Comparison of ENCODE assay signal across 8 cellular contexts in the genomic region with DNA sequence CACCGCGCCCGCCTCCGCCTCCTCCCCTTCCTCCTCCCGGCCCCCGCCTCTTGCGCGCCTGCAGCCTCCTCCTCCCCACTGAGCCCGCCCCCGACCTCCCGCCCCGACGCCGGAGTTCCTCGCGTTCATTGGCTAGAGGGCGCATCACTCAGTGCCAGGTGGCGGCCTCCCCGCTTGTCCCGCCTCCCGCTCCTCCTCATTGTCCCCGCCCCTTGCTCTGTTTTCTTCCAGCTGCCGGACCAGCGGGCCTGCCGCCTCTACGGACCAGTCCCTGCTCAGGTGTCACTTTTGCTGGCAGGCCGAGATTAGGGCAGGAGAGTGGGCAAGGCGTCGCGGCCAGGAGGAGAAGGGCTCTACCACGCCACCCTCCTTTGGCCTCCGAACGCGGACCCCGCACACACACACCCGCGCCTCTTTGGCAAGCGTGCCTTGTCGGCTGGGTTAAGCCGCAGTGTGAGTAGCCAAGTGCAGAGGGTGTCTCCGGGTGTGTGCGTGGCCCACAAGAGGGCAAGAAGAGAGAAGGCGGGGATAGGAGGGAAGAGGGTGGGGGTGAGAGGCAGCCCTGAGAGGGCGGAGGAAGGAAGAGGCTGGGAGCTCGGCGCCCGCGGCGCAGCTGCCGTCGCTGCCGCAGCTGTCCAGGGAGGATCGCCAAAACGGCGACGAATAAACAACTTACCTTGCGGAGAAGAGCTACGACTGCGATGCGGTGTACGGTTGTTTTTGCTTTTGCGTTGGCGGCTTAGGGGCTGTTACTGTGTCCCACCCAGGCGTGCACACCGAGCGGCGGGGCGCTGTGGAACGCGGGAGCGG. TPM values are rescaled to one million over a fixed set of nuclear protein-coding genes. Genes with fewer than 3 reads are reported as not detected.
DNase-seq lines count a peak whose midpoint lies in the region; ATAC-seq and TF ChIP-seq lines count a peak whose summit lies in the region.

No MANE protein-coding gene starts in this region.

- H3K27me3 Mint-ChIP-seq in neural progenitor cell (ENCODE audit: insufficient read depth, low read depth), result peaks cover 12% of the 10 kb centered on the region

- H3K36me3 ChIP-seq in HCT116 (ENCODE audit: control insufficient read depth in 1 of 2, insufficient read depth in 2 of 2, low read length in 2 of 2), result no peaks in the 10 kb centered on the region; a peak in 1 of 4 replicates
- H3K36me3 ChIP-seq in MM.1S (replicated peaks; ENCODE audit: insufficient read depth, low read length), result no peaks in the 10 kb centered on the region
- H3K36me3 ChIP-seq in neural progenitor cell, result no peaks in the 10 kb centered on the region
- no peaks in the 10 kb centered on the region for H3K36me3 ChIP-seq in stomach smooth muscle (ENCODE audit: control insufficient read depth in 2 of 2, insufficient read depth in 2 of 2, low read length in 2 of 2)

- H3F3A ChIP-seq in MM.1S (ENCODE audit: insufficient read depth, low read length) (peaks cover 23% of the 10 kb centered on the region), neural progenitor cell (ENCODE audit: low read depth) (peaks cover 32% of the 10 kb centered on the region)

- intact Hi-C loops in HCT116 (cut with micrococcal nuclease), result loop anchor here (5.0 to 10.0 kb wide), 4 partner anchors 110 to 385 kb away; no protein-coding TSS in a partner anchor

- H3K27ac Mint-ChIP-seq in neural progenitor cell, result peak overlapping the region; percentile 44

- peaks cover 56% of the 10 kb centered on the region for H3K79me2 ChIP-seq in HCT116 (ENCODE audit: insufficient read depth, low read length)
- peaks cover 30% of the 10 kb centered on the region for H3K79me2 ChIP-seq in MM.1S (ENCODE audit: low read length)
- H3K79me2 ChIP-seq in neural progenitor cell (ENCODE audit: low read depth), result peaks cover 37% of the 10 kb centered on the region

- peaks cover 19% of the 10 kb centered on the region for H3K4me1 Mint-ChIP-seq in neural progenitor cell

- peaks cover 4% of the 10 kb centered on the region for H3K9me3 Mint-ChIP-seq in neural progenitor cell

- H3K27me3 ChIP-seq in HCT116 (ENCODE audit: insufficient read depth, low read length) (no peaks in the 10 kb centered on the region), MM.1S (replicated peaks; ENCODE audit: insufficient read depth, low read length) (no peaks in the 10 kb centered on the region), foreskin keratinocyte (no peaks in the 10 kb centered on the region), neural progenitor cell (peaks cover 20% of the 10 kb centered on the region), stomach smooth muscle (ENCODE audit: control insufficient read depth in 1 of 2, insufficient read depth in 2 of 2, low read length in 2 of 2) (no peaks in the 10 kb centered on the region)

- H4K20me1 ChIP-seq in HCT116 (ENCODE audit: insufficient read depth), result peaks cover 3% of the 10 kb centered on the region
- H4K20me1 ChIP-seq in MM.1S (ENCODE audit: insufficient read depth, low read length), result 0 out of 2 replicates have a peak, but pooled peaks cover 5% of the 10 kb centered on the region
- H4K20me1 ChIP-seq in neural progenitor cell (ENCODE audit: low read depth), result peaks cover 10% of the 10 kb centered on the region

- peak; percentile 84 for ATAC-seq in HCT116
- ATAC-seq in foreskin keratinocyte, result peak; percentile 86

- H3K4me2 ChIP-seq in HCT116 (ENCODE audit: low read length), result peak overlapping the region; percentile 94
- H3K4me2 ChIP-seq in MM.1S (ENCODE audit: low read depth, low read length), result peak overlapping the region; percentile 74
- peak overlapping the region; percentile 96 for H3K4me2 ChIP-seq in neural progenitor cell

- RAD21 ChIA-PET in HCT116 (lab: Charles Lee; ENCODE audit: low non-redundant PET in 1 of 2, low total read pairs in 2 of 2, uncharacterized antibody in 2 of 2, unreplicated experiment in 2 of 2), result interaction anchor here (0.6 to 0.7 kb wide), 4 partner anchors 72 to 838 kb away, joined by 3 to 7 read pairs (median 6); no protein-coding TSS in a partner anchor

- CTCF ChIA-PET in HCT116 (lab: Charles Lee), result interaction anchor here (1.0 to 1.6 kb wide), 2 partner anchors 159 to 383 kb away, joined by 5 read pairs; no protein-coding TSS in a partner anchor

- DNase-seq in GDM1 (lab: John Stamatoyannopoulos, UW), result peak; percentile 95
- peak; percentile 92 for DNase-seq in HCT116 (ENCODE audit: low read depth, low spot score)
- DNase-seq in MM.1S, result peak; percentile 95
- peak; percentile 63 for DNase-seq in SHP77 treated with DMSO at 0.1 percent for 48 hours (lab: John Stamatoyannopoulos, UW)
- DNase-seq in activated gamma-delta T cell treated with anti-CD3 and anti-CD28 coated beads, Interleukin-2, amount 50 U/mL, for 16 hours (ENCODE audit: low read depth), result peak; percentile 97
- peak; percentile 94 to 97 for DNase-seq in foreskin keratinocyte
- peak; percentile 97 for DNase-seq in neural progenitor cell (ENCODE audit: low spot score)

- peak overlapping the region; percentile 76 to 84 for H3K4me3 ChIP-seq in HCT116 (replicated peaks in 1 of 2; ENCODE audit: low read depth in 1 of 2, low read length in 2 of 2)
- H3K4me3 ChIP-seq in MM.1S (ENCODE audit: low read length), result peak overlapping the region; percentile 79
- peak overlapping the region; percentile 69 for H3K4me3 ChIP-seq in neural progenitor cell
- H3K4me3 ChIP-seq in stomach smooth muscle (ENCODE audit: low read length in 2 of 2), result peak overlapping the region; percentile 85 to 97

- peak overlapping the region; percentile 82 for H3K9ac ChIP-seq in HCT116 (ENCODE audit: low read length)
- H3K9ac ChIP-seq in MM.1S (ENCODE audit: low read length), result peak overlapping the region; percentile 76
- H3K9ac ChIP-seq in neural progenitor cell, result no peak overlapping the region
- H3K9ac ChIP-seq in stomach smooth muscle (ENCODE audit: low read length in 2 of 2), result peak overlapping the region; percentile 78 to 84

- POLR2A ChIA-PET in HCT116 (lab: Charles Lee), result interaction anchor here (0.6 to 1.4 kb wide), 13 partner anchors 13 to 445 kb away, joined by 3 to 4 read pairs (median 3); no protein-coding TSS in a partner anchor

- peaks cover 6% of the 10 kb centered on the region for H3K36me3 Mint-ChIP-seq in neural progenitor cell

- H3K27ac ChIP-seq in HCT116 (ENCODE audit: low read depth, low read length) (peak overlapping the region; percentile 94), MM.1S (ENCODE audit: low read length) (peak overlapping the region; percentile 97), foreskin keratinocyte (peak overlapping the region; percentile 94), neural progenitor cell (peak overlapping the region; percentile 86), stomach smooth muscle (ENCODE audit: low read length) (peak overlapping the region; percentile 92)

- peak overlapping the region; percentile 99 for H3K4me3 Mint-ChIP-seq in neural progenitor cell

- TSS peak; percentile 85 for BruUV-seq in HCT116 (replicated peaks; lab: Mats Ljungman, UMichigan)

- H3K9me2 ChIP-seq in HCT116 (ENCODE audit: insufficient read depth) (no peaks in the 10 kb centered on the region), MM.1S (replicated peaks; ENCODE audit: insufficient read depth, low read length) (no peaks in the 10 kb centered on the region)

- H3K4me1 ChIP-seq in HCT116 (ENCODE audit: control insufficient read depth in 1 of 2, insufficient read depth in 2 of 2, low read length in 2 of 2), result peaks cover 25 to 39% of the 10 kb centered on the region in 2 experiments
- H3K4me1 ChIP-seq in MM.1S (ENCODE audit: low read length), result peaks cover 9% of the 10 kb centered on the region; the same call in 1 of the 2 replicates
- H3K4me1 ChIP-seq in foreskin keratinocyte, result peaks cover 15% of the 10 kb centered on the region
- peaks cover 17% of the 10 kb centered on the region for H3K4me1 ChIP-seq in neural progenitor cell
- peaks cover 20% of the 10 kb centered on the region for H3K4me1 ChIP-seq in stomach smooth muscle (ENCODE audit: control insufficient read depth, insufficient read depth, low read length)

- TF ChIP-seq CTCF in HCT116 (IDR thresholded peaks at IDR 0.05 in 2 of 3, conservative IDR thresholded peaks at IDR 0.05 in 1 of 3; ENCODE audit: borderline replicate concordance in 1 of 3, insufficient read depth in 1 of 3, low read depth in 2 of 3, low read length in 2 of 3) (no peak), MM.1S (IDR thresholded peaks at IDR 0.05; ENCODE audit: low read length) (no peak), foreskin keratinocyte (conservative IDR thresholded peaks at IDR 0.05) (peak; percentile 25), neural progenitor cell (IDR thresholded peaks at IDR 0.05) (peak; percentile 7)

- no peak for TF ChIP-seq RAD21 in HCT116 (IDR thresholded peaks at IDR 0.05; ENCODE audit: low read depth)

- H2AFZ ChIP-seq in HCT116 (ENCODE audit: low read depth, low read length, poor library complexity, severe bottlenecking), result no peak overlapping the region
- peak overlapping the region; percentile 95 for H2AFZ ChIP-seq in MM.1S (ENCODE audit: low read length)
- H2AFZ ChIP-seq in neural progenitor cell (replicated peaks), result peak overlapping the region; percentile 98

- no peaks in the 10 kb centered on the region for H3K9me3 ChIP-seq in HCT116 (ENCODE audit: control insufficient read depth in 1 of 2, insufficient read depth in 1 of 2, low read depth in 1 of 2, low read length in 2 of 2)
- no peaks in the 10 kb centered on the region for H3K9me3 ChIP-seq in MM.1S (replicated peaks; ENCODE audit: insufficient read depth, low read length)
- no peaks in the 10 kb centered on the region for H3K9me3 ChIP-seq in neural progenitor cell (ENCODE audit: low read depth)
- no peaks in the 10 kb centered on the region for H3K9me3 ChIP-seq in stomach smooth muscle (ENCODE audit: control insufficient read depth in 2 of 2, low read length in 2 of 2)

- TF ChIP-seq POLR2A in HCT116 (IDR thresholded peaks at IDR 0.05; ENCODE audit: borderline replicate concordance, extremely low read depth, insufficient read depth, insufficient read length), result peak; percentile 56

TF ChIP-seq in HCT116, 20 proteins besides CTCF, POLR2A, EP300 and RAD21:
- TF ChIP-seq YY1 (IDR thresholded peaks at IDR 0.05; ENCODE audit: extremely low read depth, insufficient replicate concordance, low read depth, low read length) (peak; percentile 10), TCF7L2 (IDR thresholded peaks at IDR 0.05; ENCODE audit: borderline replicate concordance, extremely low read depth, insufficient read depth, insufficient read length) (peak; percentile 5), POLR2AphosphoS5 (IDR thresholded peaks at IDR 0.05; ENCODE audit: low read depth, low read length) (peak; percentile 73), ZFX (IDR thresholded peaks at IDR 0.05) (peak; percentile 34; the same call in 1 of the 2 replicates)
- TF ChIP-seq, protein P1, sequence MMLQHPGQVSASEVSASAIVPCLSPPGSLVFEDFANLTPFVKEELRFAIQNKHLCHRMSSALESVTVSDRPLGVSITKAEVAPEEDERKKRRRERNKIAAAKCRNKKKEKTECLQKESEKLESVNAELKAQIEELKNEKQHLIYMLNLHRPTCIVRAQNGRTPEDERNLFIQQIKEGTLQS (IDR thresholded peaks at IDR 0.05), result no peak
TF ChIP-seq in HCT116: peak in this region for 4.

RNA-seq across cellular contexts. Expression of gene PPP3CA, which starts 0.4 kb away (rescaled TPM):
- 133 TPM for total RNA-seq in HCT116 (2021; ENCODE audit: unreplicated experiment)
- polyA plus RNA-seq in HCT116 (2012), result 34.1 and 53.4 TPM in 2 replicates
- 53.3 and 60.3 TPM in 2 replicates for total RNA-seq in foreskin keratinocyte
- 20.5 and 20.9 TPM in 2 replicates for polyA plus RNA-seq in foreskin keratinocyte
- total RNA-seq in neural progenitor cell (ENCODE audit: low replicate concordance), result 33.6 and 38.4 TPM in 2 replicates

Comparison
In these comparisons a context has a peak if more than half of its experiments do, and no peak if none do; other contexts are left out.
1. Peak in every context shown above with its lines: DNase-seq, ATAC-seq, H3K4me3 ChIP-seq and H3K27ac ChIP-seq.
2. CTCF ChIP-seq: peak in foreskin keratinocyte (single experiment) and neural progenitor cell (single experiment); none in HCT116 (0 of 3) and MM.1S (single experiment).